In the genomic region with DNA sequence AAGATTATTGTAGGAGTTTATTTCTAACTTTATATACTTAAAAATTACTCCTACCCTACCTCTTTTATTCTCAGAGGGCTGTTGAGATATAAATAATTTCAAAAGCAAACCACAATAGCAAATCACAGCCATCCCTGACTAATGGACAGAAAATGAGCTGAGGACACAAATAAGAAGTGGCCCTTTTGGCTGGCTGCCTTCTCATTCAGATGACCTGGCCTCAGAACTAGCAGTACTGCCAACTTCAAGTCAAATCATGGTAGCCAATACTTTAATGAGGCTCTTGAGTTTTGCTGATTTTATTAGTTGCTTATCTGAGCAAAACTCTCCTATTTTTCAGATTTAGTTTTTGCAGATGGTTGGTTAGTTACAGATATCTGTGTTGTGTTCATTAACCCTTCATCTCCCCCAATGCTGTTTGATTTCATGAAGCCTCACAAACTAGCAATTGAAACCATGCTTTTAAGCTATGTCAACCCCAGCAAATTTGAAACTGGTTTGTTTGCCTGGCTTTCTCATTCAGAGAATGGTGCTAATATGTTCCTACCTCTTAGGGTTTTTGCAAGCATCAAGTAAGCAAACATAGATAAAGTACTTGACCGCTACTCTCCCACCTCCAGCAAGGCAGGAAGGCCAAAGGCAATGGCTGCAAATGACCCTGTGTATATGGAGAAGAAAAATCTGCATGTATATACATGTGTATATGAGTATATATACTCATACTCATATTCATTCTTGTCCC, we compare ENCODE assay signal across 12 cellular contexts.
DNase-seq lines count a peak whose midpoint lies in the region; ATAC-seq and TF ChIP-seq lines count a peak whose summit lies in the region.
"Had no signal": no experiment of that assay in that cellular context is flagged by ENCODE, and none has a peak within 500 bp of the region (broad histone marks: within the 10 kb centered on the region; RNA-seq: fewer than 3 reads in every experiment).

No MANE protein-coding gene starts in this region.

- H3K4me3 ChIP-seq in esophagus (ENCODE audit: low read depth in 1 of 2, low read length in 2 of 2) = no peak overlapping the region
- peak overlapping the region in 1 of 2 donors; percentile 34 for H3K4me3 ChIP-seq in mucosa of rectum (ENCODE audit: low read length in 2 of 2)
- no peak overlapping the region for H3K4me3 ChIP-seq in aorta (ENCODE audit: low read length in 2 of 2)
- H3K4me3 ChIP-seq: K562 had no signal

- H3K18ac ChIP-seq in H9 (ENCODE audit: insufficient read length, low read depth, low read length) = no peak overlapping the region

- H2AFZ ChIP-seq in H9 (ENCODE audit: low read length) = no peak overlapping the region

- no peak overlapping the region for H3K4ac ChIP-seq in H9 (ENCODE audit: low read depth, low read length)

- H3K23ac ChIP-seq in H9 (ENCODE audit: insufficient read length, low read depth, low read length) = no peak overlapping the region

- H3K9me3 ChIP-seq in esophagus (ENCODE audit: control insufficient read depth in 2 of 2, insufficient read depth in 1 of 2, low read depth in 1 of 2, low read length in 1 of 2) = no peaks in the 10 kb centered on the region
- H3K9me3 ChIP-seq in mucosa of rectum (ENCODE audit: control insufficient read depth in 2 of 2, low read length in 2 of 2) = no peaks in the 10 kb centered on the region
- no peaks in the 10 kb centered on the region for H3K9me3 ChIP-seq in aorta (ENCODE audit: control insufficient read depth, low read length)
- peaks cover 6% of the 10 kb centered on the region for H3K9me3 ChIP-seq in H9 (ENCODE audit: control insufficient read depth, low read depth, low read length)

- no peak overlapping the region for H3T11ph ChIP-seq in H9 (ENCODE audit: low read length)

- no peak overlapping the region for H3K9ac ChIP-seq in mucosa of rectum (ENCODE audit: low read depth in 1 of 2, low read length in 2 of 2)
- no peak overlapping the region for H3K9ac ChIP-seq in H9 (ENCODE audit: extremely low read depth, insufficient read length, low read length)

- WGBS in esophagus, 2 donors = 83 to 91% methylated on average over 1 of the region's 1 CpG
- WGBS in aorta, 2 donors = 69 to 86% methylated on average over 1 of the region's 1 CpG
- WGBS in H9 (ENCODE audit: extremely low coverage, insufficient read length, low lambda C conversion rate) = no CpG with 5 or more reads among the region's 1 CpG

- H3K36me3 Mint-ChIP-seq in H9 (ENCODE audit: insufficient read depth in 1 of 3, low read depth in 3 of 3) = peaks cover 9 to 19% (median 18%) of the 10 kb centered on the region in 3 experiments

- H3K56ac ChIP-seq in H9 (ENCODE audit: insufficient read length, low read depth, low read length) = no peak overlapping the region

- no peaks in the 10 kb centered on the region for H3K79me1 ChIP-seq in H9 (ENCODE audit: insufficient read depth, low read depth, low read length, poor library complexity, severe bottlenecking)

- H2BK120ac ChIP-seq in H9 (ENCODE audit: low read depth, low read length, poor library complexity, severe bottlenecking) = no peak overlapping the region

- no peak overlapping the region for H2BK20ac ChIP-seq in H9 (ENCODE audit: low read depth, low read length, poor library complexity, severe bottlenecking)

- TF ChIP-seq CTCF in H9 (conservative IDR thresholded peaks at IDR 0.05) = no peak

- peak overlapping the region; percentile 51 to 57 for H3K27ac ChIP-seq in esophagus (ENCODE audit: low read depth in 2 of 2, low read length in 1 of 2)
- H3K27ac ChIP-seq in mucosa of rectum (ENCODE audit: low read depth in 2 of 2, low read length in 2 of 2) = peak overlapping the region; percentile 56 to 73
- H3K27ac ChIP-seq in aorta (ENCODE audit: low read depth in 1 of 2, low read length in 2 of 2) = peak overlapping the region; percentile 85 to 95
- H3K27ac ChIP-seq in H9 (ENCODE audit: insufficient read length, low read depth, low read length) = no peak overlapping the region
- H3K27ac ChIP-seq: 22Rv1 had no signal

- no peaks in the 10 kb centered on the region for H3K27me3 ChIP-seq in esophagus (ENCODE audit: control insufficient read depth in 1 of 2, insufficient read depth in 2 of 2, low read length in 2 of 2)
- no peaks in the 10 kb centered on the region for H3K27me3 ChIP-seq in mucosa of rectum (ENCODE audit: control insufficient read depth in 2 of 2, insufficient read depth in 2 of 2, low read length in 2 of 2)
- no peaks in the 10 kb centered on the region for H3K27me3 ChIP-seq in aorta (ENCODE audit: control insufficient read depth in 1 of 2, insufficient read depth in 2 of 2, low read length in 1 of 2)
- no peaks in the 10 kb centered on the region for H3K27me3 ChIP-seq in H9 (ENCODE audit: insufficient read depth, low read length)

- no peak overlapping the region for H3K27ac Mint-ChIP-seq in H9

- no peaks in the 10 kb centered on the region for H3K4me1 Mint-ChIP-seq in H9

- H2BK12ac ChIP-seq in H9 (ENCODE audit: insufficient read length, low read depth, low read length) = no peak overlapping the region

- ATAC-seq in aorta (ENCODE audit: low FRiP score) = peak; percentile 61
- ATAC-seq: K562 had no signal

- H3K4me1 ChIP-seq in esophagus (ENCODE audit: control insufficient read depth in 2 of 2, insufficient read depth in 2 of 2, low read length in 1 of 2) (peaks cover 0 to 3% of the 10 kb centered on the region in 2 donors), mucosa of rectum (ENCODE audit: control insufficient read depth in 2 of 2, insufficient read depth in 2 of 2, low read length in 2 of 2) (peaks cover 47% of the 10 kb centered on the region in 2 donors), aorta (ENCODE audit: control insufficient read depth in 1 of 2, insufficient read depth in 2 of 2, low read length in 2 of 2) (peaks cover 11% of the 10 kb centered on the region in 2 donors), H9 (ENCODE audit: insufficient read depth, low read length) (no peaks in the 10 kb centered on the region)

- H4K5ac ChIP-seq in H9 (ENCODE audit: insufficient read length, low read depth, low read length) = no peak overlapping the region

- DNase-seq in DMS153 (lab: John Stamatoyannopoulos, UW) = peak; percentile 41
- DNase-seq in DMS153 treated with DMSO at 0.1 percent for 48 hours (lab: John Stamatoyannopoulos, UW; ENCODE audit: unreplicated experiment) = no peak
- DNase-seq in aorta = peak in 1 of 2 donors; percentile 79
- no peak for DNase-seq in H9
- no peak for DNase-seq in GF-D8 (lab: John Stamatoyannopoulos, UW)
- DNase-seq in epidermal melanocyte (ENCODE audit: insufficient read length, low spot score) = no peak
- DNase-seq: activated effector memory CD4-positive, alpha-beta T cell treated with Interleukin-2 at 50 U/mL for 16 hours had no signal

- no peak overlapping the region for H4K8ac ChIP-seq in H9 (replicated peaks; ENCODE audit: insufficient read length, low read depth, low read length)

- peaks cover 7 to 8% of the 10 kb centered on the region in 2 experiments for H3K9me3 Mint-ChIP-seq in H9
- H3K9me3 Mint-ChIP-seq: neural crest cell had no signal

- no peak overlapping the region for H2BK15ac ChIP-seq in H9 (ENCODE audit: low read depth, low read length)

- no peak overlapping the region for H2AK5ac ChIP-seq in H9 (ENCODE audit: insufficient read length, low read length)

- no peaks in the 10 kb centered on the region for H3K79me2 ChIP-seq in H9 (ENCODE audit: insufficient read depth, low read length)

- H3K27me3 Mint-ChIP-seq in H9 (ENCODE audit: low read depth) = no peaks in the 10 kb centered on the region; the same call in none of the 2 replicates

- peaks cover 0 to 2% of the 10 kb centered on the region in 2 donors for H3K36me3 ChIP-seq in esophagus (ENCODE audit: control insufficient read depth in 2 of 2, insufficient read depth in 2 of 2, low read length in 1 of 2)
- H3K36me3 ChIP-seq in mucosa of rectum (ENCODE audit: control insufficient read depth in 2 of 2, insufficient read depth in 2 of 2, low read length in 2 of 2) = peaks cover 7 to 11% of the 10 kb centered on the region in 2 donors
- peaks cover 4% of the 10 kb centered on the region in 2 donors for H3K36me3 ChIP-seq in aorta (ENCODE audit: control insufficient read depth in 1 of 2, insufficient read depth in 2 of 2, low read length in 1 of 2)

- H4K20me1 ChIP-seq in H9 (ENCODE audit: control insufficient read depth, insufficient read depth, insufficient read length) = no peaks in the 10 kb centered on the region

- no peak overlapping the region for H3K14ac ChIP-seq in H9 (ENCODE audit: insufficient read depth, low read length)

- no peaks in the 10 kb centered on the region for H3K23me2 ChIP-seq in H9 (ENCODE audit: insufficient read length, low read depth, low read length, poor library complexity, severe bottlenecking)

- intact Hi-C loops in aorta (cut with DNase I) = loop anchor here in 1 of 2 donors (10.0 kb wide), 1 partner anchor 217 kb away; no protein-coding TSS in a partner anchor

- H3K4me3 Mint-ChIP-seq in H9 = no peak overlapping the region
- H3K4me3 Mint-ChIP-seq: neural crest cell had no signal

- H2BK5ac ChIP-seq in H9 (ENCODE audit: insufficient read length, low read length) = no peak overlapping the region

- no peak overlapping the region for H4K91ac ChIP-seq in H9 (ENCODE audit: insufficient read length, low read depth, low read length)

- no peak overlapping the region for H3K4me2 ChIP-seq in H9 (ENCODE audit: insufficient read depth, insufficient read length, low read length)
